In genomic region chr5:117299940-117300339, GRCh38 we compare ENCODE assay signal across 23 cellular contexts.
"Had no signal": no experiment of that assay in that cellular context is flagged by ENCODE, and none has a peak within 500 bp of the region (broad histone marks: within the 10 kb centered on the region; RNA-seq: fewer than 3 reads in every experiment).

No MANE protein-coding gene starts in this region.

- H3K79me2 ChIP-seq: hepatocyte had no signal

- H3K9me3 ChIP-seq: body of pancreas, lower lobe of right lung, thyroid gland had no signal

- H3K36me3 ChIP-seq: lower lobe of right lung, thyroid gland had no signal

- H3K4me1 ChIP-seq: body of pancreas, lower lobe of right lung, thyroid gland had no signal

- H3K4me3 ChIP-seq: body of pancreas, hepatocyte, lower lobe of right lung, thyroid gland had no signal

- H3K4me2 ChIP-seq: hepatocyte had no signal

- ATAC-seq: activated CD4-positive, CD25-positive, alpha-beta regulatory T cell treated with anti-CD3 and anti-CD28 coated beads, Interleukin-2, amount 50 U/mL, for 24 hours; activated CD8-positive, alpha-beta T cell treated with anti-CD3 and anti-CD28 coated beads, Interleukin-2, amount 10 ng/mL, durations not matched to agents 7 days and 5 days; body of pancreas; left cardiac atrium; lower lobe of right lung; natural killer cell had no signal

- H3K27me3 ChIP-seq: body of pancreas, dorsolateral prefrontal cortex, hepatocyte, thyroid gland had no signal

- DNase-seq: activated CD4-positive, alpha-beta T cell treated with anti-CD3 and anti-CD28 coated beads, Interleukin-2, amount 10 ng/mL, durations not matched to agents 7 days and 5 days; activated CD8-positive, alpha-beta T cell treated with anti-CD3 and anti-CD28 coated beads, Interleukin-2, amount 10 ng/mL, durations not matched to agents 7 days and 5 days; activated naive CD4-positive, alpha-beta T cell treated with Interleukin-2 at 50 U/mL for 16 hours; activated T-cell treated with anti-CD3 and anti-CD28 coated beads, Interleukin-2, amount 50 U/mL, for 24 hours; body of pancreas; caudate nucleus; dorsolateral prefrontal cortex; foreskin fibroblast; left cardiac atrium; lower lobe of right lung; natural killer cell; occipital lobe; posterior cingulate gyrus; retina; stimulated activated CD4-positive, alpha-beta T cell treated with anti-CD3 and anti-CD28 coated beads, Interleukin-12 subunit alpha, Interleukin-12 subunit beta, amount 100 ng/mL, for 4 hours; stimulated activated CD4-positive, alpha-beta T cell treated with anti-CD3 and anti-CD28 coated beads, Interleukin-1b, Interleukin-23, amount 100 ng/mL, for 48 hours; stimulated activated CD8-positive, alpha-beta memory T cell treated with anti-CD3 and anti-CD28 coated beads, Interleukin-4, amount 100 ng/mL, for 48 hours; stimulated activated naive CD4-positive, alpha-beta T cell; T-helper 9 cell; thyroid gland had no signal

- H2AFZ ChIP-seq: hepatocyte had no signal

- H3K27ac ChIP-seq: body of pancreas, dorsolateral prefrontal cortex, epithelial cell of prostate, hepatocyte, lower lobe of right lung, thyroid gland had no signal
